Comparison of ENCODE assay signal across 10 cellular contexts in genomic region chr19:41957161-41957837, GRCh38. TPM values are rescaled to one million over a fixed set of nuclear protein-coding genes. Genes with fewer than 3 reads are reported as not detected.
DNase-seq lines count a peak whose midpoint lies in the region; TF ChIP-seq lines count a peak whose summit lies in the region.
"Had no signal": no experiment of that assay in that cellular context is flagged by ENCODE, and none has a peak within 500 bp of the region (broad histone marks: within the 10 kb centered on the region; RNA-seq: fewer than 3 reads in every experiment).

No MANE protein-coding gene starts in this region.

- CTCF ChIA-PET in PC-9 (lab: Charles Lee), result interaction anchor here (0.6 to 1.1 kb wide), 3 partner anchors 69 to 94 kb away, joined by 3 read pairs; no protein-coding TSS in a partner anchor

- H3K4me1 ChIP-seq in DOHH2 (ENCODE audit: control insufficient read depth, low read length), result peaks cover 58% of the 10 kb centered on the region
- peaks cover 11% of the 10 kb centered on the region for H3K4me1 ChIP-seq in PC-9 (replicated peaks; ENCODE audit: insufficient read depth)
- no peaks in the 10 kb centered on the region for H3K4me1 ChIP-seq in endocrine pancreas (ENCODE audit: control insufficient read depth, insufficient read depth, low read length)
- peaks cover 9% of the 10 kb centered on the region for H3K4me1 ChIP-seq in osteoblast (ENCODE audit: insufficient read depth, low read length)

- H3K4me2 ChIP-seq in DOHH2 (ENCODE audit: low read length) (peak overlapping the region; percentile 81), PC-9 (peak overlapping the region; percentile 75), osteoblast (ENCODE audit: insufficient read depth, low read length) (peak overlapping the region; percentile 89)

- H3K36me3 ChIP-seq in DOHH2 (ENCODE audit: control insufficient read depth, low read length) (peaks cover 42% of the 10 kb centered on the region), PC-9 (ENCODE audit: low read depth) (no peaks in the 10 kb centered on the region), endocrine pancreas (ENCODE audit: control insufficient read depth, insufficient read depth, low read length) (no peaks in the 10 kb centered on the region), osteoblast (ENCODE audit: insufficient read depth, low read length) (peaks cover 14% of the 10 kb centered on the region)

- H3K4me3 ChIP-seq in DOHH2 (ENCODE audit: low read length), result peak overlapping the region; percentile 93
- H3K4me3 ChIP-seq in PC-9, result peak overlapping the region; percentile 16; the same call in 1 of the 2 replicates
- H3K4me3 ChIP-seq in endocrine pancreas (ENCODE audit: control insufficient read depth, insufficient read depth, low read length), result no peak overlapping the region
- no peak overlapping the region for H3K4me3 ChIP-seq in osteoblast (ENCODE audit: insufficient read depth, low read length)

- H4K20me1 ChIP-seq in DOHH2 (ENCODE audit: control insufficient read depth, insufficient read depth, low read depth, low read length) (no peaks in the 10 kb centered on the region), PC-9 (ENCODE audit: insufficient read depth) (no peaks in the 10 kb centered on the region; the same call in 1 of the 2 replicates), osteoblast (ENCODE audit: insufficient read depth, low read length) (peaks cover 15% of the 10 kb centered on the region)

- H3K9ac ChIP-seq in endocrine pancreas (ENCODE audit: control insufficient read depth, insufficient read depth, low read length), result peak overlapping the region; percentile 14

- POLR2A ChIA-PET in PC-9 (lab: Charles Lee; ENCODE audit: unreplicated experiment), result interaction anchor here (0.5 kb wide), 2 partner anchors 96 to 107 kb away, joined by 3 to 5 read pairs; no protein-coding TSS in a partner anchor

- TF ChIP-seq CTCF in DOHH2 (IDR thresholded peaks at IDR 0.05; ENCODE audit: low read depth, low read length, poor library complexity, severe bottlenecking) (no peak), PC-9 (conservative IDR thresholded peaks at IDR 0.05) (no peak), osteoblast (IDR thresholded peaks at IDR 0.05; ENCODE audit: extremely low read depth, low read depth, low read length) (no peak)

- H3K27me3 ChIP-seq in DOHH2 (ENCODE audit: control insufficient read depth, low read length) (no peaks in the 10 kb centered on the region), PC-9 (ENCODE audit: insufficient read depth, low read depth) (no peaks in the 10 kb centered on the region), endocrine pancreas (ENCODE audit: control insufficient read depth, insufficient read depth, low read length) (no peaks in the 10 kb centered on the region), osteoblast (ENCODE audit: insufficient read depth, low read length) (no peaks in the 10 kb centered on the region)

- DNase-seq in PC-9 (no peak), osteoblast (ENCODE audit: insufficient read length, low spot score, missing footprints) (peak; percentile 48), NCI-H128 (lab: John Stamatoyannopoulos, UW; ENCODE audit: unreplicated experiment) (no peak), AG20443 (ENCODE audit: low spot score) (no peak), GM19238 (ENCODE audit: insufficient read length, low spot score) (no peak)
- no peak for DNase-seq in stimulated activated CD8-positive, alpha-beta memory T cell treated with anti-CD3 and anti-CD28 coated beads, Interleukin-4, amount 100 ng/mL, for 48 hours
- DNase-seq: activated CD8-positive, alpha-beta memory T cell treated with anti-CD3 and anti-CD28 coated beads, Interleukin-2, amount 50 U/mL, for 4 hours had no signal

- peak overlapping the region; percentile 66; the same call in 1 of the 2 replicates for H3K27ac ChIP-seq in DOHH2 (ENCODE audit: low read depth, low read length)
- H3K27ac ChIP-seq in PC-9, result no peak overlapping the region
- no peak overlapping the region for H3K27ac ChIP-seq in osteoblast (ENCODE audit: low read depth, low read length)

- H2AFZ ChIP-seq in PC-9 (no peak overlapping the region), osteoblast (ENCODE audit: low read length) (no peak overlapping the region)

- no TSS peak for BruUV-seq in PC-9 (replicated peaks; lab: Mats Ljungman, UMichigan)

- H3K9me3 ChIP-seq in DOHH2 (ENCODE audit: control insufficient read depth, insufficient read depth, low read length), result no peaks in the 10 kb centered on the region
- no peaks in the 10 kb centered on the region for H3K9me3 ChIP-seq in PC-9 (ENCODE audit: insufficient read depth, low read depth)
- no peaks in the 10 kb centered on the region for H3K9me3 ChIP-seq in endocrine pancreas (ENCODE audit: control insufficient read depth, low read length)
- no peaks in the 10 kb centered on the region for H3K9me3 ChIP-seq in osteoblast (ENCODE audit: low read depth, low read length)

- peaks cover 21% of the 10 kb centered on the region for H3K79me2 ChIP-seq in DOHH2 (ENCODE audit: control insufficient read depth, low read length)
- no peaks in the 10 kb centered on the region for H3K79me2 ChIP-seq in PC-9 (ENCODE audit: low read depth)
- peaks cover 7% of the 10 kb centered on the region for H3K79me2 ChIP-seq in osteoblast (ENCODE audit: insufficient read depth, low read length)

- H3K9me2 ChIP-seq in DOHH2 (replicated peaks; ENCODE audit: control insufficient read depth, low read length) (no peaks in the 10 kb centered on the region), PC-9 (ENCODE audit: insufficient read depth) (no peaks in the 10 kb centered on the region)

- intact Hi-C loops in PC-9 (cut with micrococcal nuclease; ENCODE audit: unreplicated experiment), result loop anchor here (2.0 to 10.0 kb wide), 4 partner anchors 70 to 312 kb away; partner anchors contain the start of gene ZNF574

- H3F3A ChIP-seq in DOHH2 (ENCODE audit: control insufficient read depth, insufficient read depth), result peaks cover 15% of the 10 kb centered on the region
- peaks cover 8% of the 10 kb centered on the region; the same call in 1 of the 2 replicates for H3F3A ChIP-seq in PC-9 (ENCODE audit: insufficient read depth, low read depth)

RNA-seq across cellular contexts. Expression of gene RABAC1, which starts 1.8 kb away (rescaled TPM):
- total RNA-seq in PC-9 (2021) (110 and 188 TPM in 2 replicates), osteoblast (95.2 and 117 TPM in 2 replicates)

RNA-seq across cellular contexts. Expression of gene ERFL, which starts 29.1 kb away (rescaled TPM):
- total RNA-seq in PC-9 (2021), result 0.65 and 0.98 TPM in 2 replicates
- total RNA-seq in osteoblast, result under 0.01 TPM in 2 replicates

RNA-seq across cellular contexts. Expression of gene ATP1A3, which starts 36.7 kb away (rescaled TPM):
- not detected in 2 replicates for total RNA-seq in PC-9 (2021)
- total RNA-seq in osteoblast, result under 0.01 TPM in 2 replicates
- total RNA-seq: subcutaneous adipose tissue had no signal

Comparison
In these comparisons a context has a peak if more than half of its experiments do, and no peak if none do; other contexts are left out.
1. H3K4me3 ChIP-seq: peak in DOHH2 (single experiment) and PC-9 (single experiment); none in endocrine pancreas (single experiment) and osteoblast (single experiment).
2. Peak in every context shown above with its lines, with median percentiles within 50 percentile points of each other: H3K4me2 ChIP-seq.